In the genomic region with DNA sequence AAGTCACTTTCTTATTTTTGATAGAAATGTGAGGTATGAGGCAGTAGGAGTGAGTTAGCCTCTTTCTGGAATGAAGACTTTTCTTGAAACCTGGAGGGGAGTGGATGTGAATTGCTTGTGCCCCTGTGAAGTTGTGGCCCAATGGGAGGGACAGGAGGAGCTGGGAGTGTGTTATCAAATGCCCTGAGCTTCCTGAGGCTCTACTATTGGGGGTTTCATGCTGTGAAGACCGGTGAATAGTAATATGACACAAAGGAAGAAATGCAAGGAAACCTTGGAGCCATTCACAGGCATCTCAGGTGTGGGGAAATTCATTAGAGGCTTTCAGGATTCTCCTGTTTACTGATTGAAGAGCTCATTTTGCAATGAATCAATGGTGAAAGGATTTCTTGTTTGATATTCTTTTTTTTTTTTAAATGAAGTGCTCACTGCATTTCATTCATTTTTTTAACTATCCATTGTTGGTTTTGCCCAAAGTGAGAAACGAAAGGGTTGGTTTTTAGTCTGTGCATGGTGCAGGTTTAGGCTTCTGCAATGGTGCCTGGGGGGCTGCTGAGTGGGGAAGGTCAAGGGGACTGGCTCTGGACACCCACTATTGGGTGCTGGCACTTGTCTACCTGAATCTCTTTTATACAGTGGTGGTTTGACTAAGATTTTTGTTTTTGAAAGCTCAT, we compare ENCODE assay signal across 18 cellular contexts. TPM values are rescaled to one million over a fixed set of nuclear protein-coding genes. Genes with fewer than 3 reads are reported as not detected.
A peak's percentile ranks its signal among the peaks of the same experiment; 100 is the strongest.
DNase-seq lines count a peak whose midpoint lies in the region; FAIRE-seq and TF ChIP-seq lines count a peak whose summit lies in the region.
"Had no signal": no experiment of that assay in that cellular context is flagged by ENCODE, and none has a peak within 500 bp of the region (broad histone marks: within the 10 kb centered on the region; RNA-seq: fewer than 3 reads in every experiment).

No MANE protein-coding gene starts in this region.

- peak; percentile 93 for FAIRE-seq in H1 (lab: Jason Lieb, UNC)
- FAIRE-seq: frontal cortex had no signal

- H3K4me1 Mint-ChIP-seq in mesothelial cell of epicardium: peaks cover 17% of the 10 kb centered on the region
- H3K4me1 Mint-ChIP-seq: immature natural killer cell had no signal

- H3K27ac ChIP-seq in DOHH2 (ENCODE audit: low read depth, low read length) (0 out of 2 replicates have a peak overlapping the region, but pooled peaks have one; percentile 11), OCI-LY7 (ENCODE audit: low read depth, low read length, poor library complexity, severe bottlenecking) (peak overlapping the region; percentile 2), H1 (ENCODE audit: low read depth, low read length) (no peak overlapping the region; the same call in 1 of the 2 replicates)
- H3K27ac ChIP-seq: epithelial cell of prostate had no signal

- H3K4me3 ChIP-seq in DOHH2 (ENCODE audit: low read length) (peak overlapping the region; percentile 50; the same call in 1 of the 2 replicates), OCI-LY7 (ENCODE audit: low read depth, low read length, poor library complexity, severe bottlenecking) (peak overlapping the region; percentile 9), H1 (ENCODE audit: extremely low read depth in 1 of 4, insufficient read depth in 2 of 4, low read depth in 3 of 4, low read length in 4 of 4) (peak overlapping the region in 1 of 4 experiments; percentile 23; a peak in 1 of 8 replicates)
- H3K4me3 ChIP-seq: spleen had no signal

- no peak overlapping the region; the same call in 1 of the 2 replicates for H2BK20ac ChIP-seq in H1 (ENCODE audit: low read length)

- H4K91ac ChIP-seq in H1 (replicated peaks; ENCODE audit: insufficient read length, low read length): no peak overlapping the region

- H3K79me2 ChIP-seq in DOHH2 (ENCODE audit: control insufficient read depth, low read length) (peaks cover 100% of the 10 kb centered on the region), OCI-LY7 (ENCODE audit: insufficient read depth, low read depth, low read length) (peaks cover 100% of the 10 kb centered on the region), H1 (ENCODE audit: control insufficient read depth in 1 of 2, insufficient read depth in 2 of 2, low read length in 2 of 2) (peaks cover 0 to 30% of the 10 kb centered on the region in 2 experiments; a peak in 3 of 4 replicates)

- 6% methylated on average over 2 of the region's 2 CpGs; no CpG with 5 or more reads in 1 of the 2 experiments for WGBS in H1 (ENCODE audit: extremely low coverage in 1 of 2, insufficient coverage in 1 of 2, insufficient read length in 1 of 2, insufficient replicate concordance in 2 of 2, low coverage in 1 of 2, low lambda C conversion rate in 2 of 2, missing lambda C conversion rate in 1 of 2), 2 experiments

- no peaks in the 10 kb centered on the region for H3K27me3 ChIP-seq in DOHH2 (ENCODE audit: control insufficient read depth, low read length)
- no peaks in the 10 kb centered on the region for H3K27me3 ChIP-seq in H1 (replicated peaks in 1 of 4; ENCODE audit: control insufficient read depth in 3 of 4, extremely low read depth in 1 of 4, insufficient read depth in 3 of 4, low read length in 3 of 4)

- no peak overlapping the region for H2BK12ac ChIP-seq in H1 (ENCODE audit: low read depth, low read length)

- H2AFZ ChIP-seq in OCI-LY7 (ENCODE audit: low read length): no peak overlapping the region
- H2AFZ ChIP-seq in H1 (ENCODE audit: low read length): no peak overlapping the region

- no peaks in the 10 kb centered on the region for H3K23me2 ChIP-seq in H1 (ENCODE audit: low read depth, low read length)

- peak overlapping the region; percentile 67 for H3K4me2 ChIP-seq in DOHH2 (ENCODE audit: low read length)
- H3K4me2 ChIP-seq in OCI-LY7 (ENCODE audit: low read length): peak overlapping the region; percentile 46
- H3K4me2 ChIP-seq in H1 (ENCODE audit: insufficient read depth in 1 of 2, low read depth in 2 of 2, low read length in 2 of 2): peak overlapping the region; percentile 52 to 53

- H3K18ac ChIP-seq in H1 (ENCODE audit: extremely low read depth, low read length): peak overlapping the region; percentile 96

- peak overlapping the region; percentile 66 for H3K4ac ChIP-seq in H1 (replicated peaks; ENCODE audit: insufficient read length, low read depth, low read length)

- no peaks in the 10 kb centered on the region for H3K36me3 Mint-ChIP-seq in mesothelial cell of epicardium
- H3K36me3 Mint-ChIP-seq: natural killer cell treated with Interleukin-12 subunit alpha and Interleukin-12 subunit beta and Interleukin-15 and Interleukin-18, amount 100 ng/mL, for 72 hours had no signal

- peaks cover 94% of the 10 kb centered on the region for H3K36me3 ChIP-seq in DOHH2 (ENCODE audit: control insufficient read depth, low read length)
- peaks cover 97% of the 10 kb centered on the region for H3K36me3 ChIP-seq in OCI-LY7 (ENCODE audit: insufficient read depth, low read length)
- no peaks in the 10 kb centered on the region; a peak in 1 of 8 replicates for H3K36me3 ChIP-seq in H1 (ENCODE audit: control insufficient read depth in 2 of 4, insufficient read depth in 4 of 4, low read length in 3 of 4)

- H3K27me3 Mint-ChIP-seq in mesothelial cell of epicardium (ENCODE audit: low read depth): no peaks in the 10 kb centered on the region
- H3K27me3 Mint-ChIP-seq: activated naive CD8-positive, alpha-beta T cell treated with anti-CD3 and anti-CD28 coated beads for 36 hours; CD4-positive, alpha-beta memory T cell; natural killer cell treated with Interleukin-12 subunit alpha and Interleukin-12 subunit beta and Interleukin-15 and Interleukin-18, amount 100 ng/mL, for 72 hours; T-helper 17 cell had no signal

- H3K9me3 ChIP-seq in DOHH2 (ENCODE audit: control insufficient read depth, insufficient read depth, low read length) (no peaks in the 10 kb centered on the region), OCI-LY7 (ENCODE audit: low read length) (no peaks in the 10 kb centered on the region; the same call in 1 of the 2 replicates), H1 (ENCODE audit: insufficient read depth in 2 of 2, low read depth in 1 of 2, low read length in 1 of 2) (no peaks in the 10 kb centered on the region)
- H3K9me3 ChIP-seq: spleen had no signal

- intact Hi-C loops in OCI-LY7 (cut with micrococcal nuclease; ENCODE audit: unreplicated experiment): no loop called here

- no peak overlapping the region for H3K56ac ChIP-seq in H1 (replicated peaks; ENCODE audit: insufficient read length, low read depth, low read length)

- TF ChIP-seq RAD21 in H1 (IDR thresholded peaks at IDR 0.05 in 1 of 2, conservative IDR thresholded peaks at IDR 0.05 in 1 of 2; ENCODE audit: low read depth in 2 of 2, low read length in 2 of 2): no peak

- H2BK15ac ChIP-seq in H1 (ENCODE audit: low read length): no peak overlapping the region

- no peak for TF ChIP-seq POLR2A in H1 (IDR thresholded peaks at IDR 0.05; ENCODE audit: control extremely low read depth in 1 of 2, low read depth in 2 of 2, low read length in 2 of 2)

- CTCF ChIA-PET in OCI-LY7 (lab: Charles Lee; ENCODE audit: unreplicated experiment) (no interaction called here), H1 (lab: Charles Lee; ENCODE audit: partially characterized antibody) (interaction anchor here (0.6 to 3.1 kb wide), 4 partner anchors 8 to 385 kb away, joined by 3 to 13 read pairs (median 4); partner anchors contain the start of gene RNF144B)

- H2AK5ac ChIP-seq in H1 (ENCODE audit: low read depth, low read length): no peak overlapping the region

- no peaks in the 10 kb centered on the region for H3K79me1 ChIP-seq in H1 (ENCODE audit: low read depth, low read length)

- peak overlapping the region; percentile 89 for H2BK5ac ChIP-seq in H1 (ENCODE audit: low read depth, low read length)

- TF ChIP-seq EP300 in H1 (IDR thresholded peaks at IDR 0.05; ENCODE audit: borderline replicate concordance in 1 of 2, low read depth in 2 of 2, low read length in 2 of 2): no peak

- H3K9me3 Mint-ChIP-seq in mesothelial cell of epicardium: no peaks in the 10 kb centered on the region
- H3K9me3 Mint-ChIP-seq: activated naive CD8-positive, alpha-beta T cell treated with anti-CD3 and anti-CD28 coated beads for 36 hours; activated T-helper 1 cell treated with anti-CD3 and anti-CD28 coated beads, Interleukin-12 subunit alpha, Interleukin-12 subunit beta, Interleukin-2, Interleukin-4 antibody, amounts not matched to agents 30 ng/mL and 10 ng/mL and 1 ng/mL, durations not matched to agents 14 hours and 24 hours and 36 hours; CD4-positive, alpha-beta memory T cell; immature natural killer cell; natural killer cell treated with Interleukin-12 subunit alpha and Interleukin-12 subunit beta and Interleukin-15 and Interleukin-18, amount 100 ng/mL, for 72 hours had no signal

- DNase-seq in OCI-LY7 (ENCODE audit: low spot score) (no peak), H1 (ENCODE audit: low read depth in 1 of 2, low spot score in 2 of 2) (peak; percentile 53 to 54), mesothelial cell of epicardium (ENCODE audit: low spot score in 2 of 2, unreplicated experiment in 2 of 2) (no peak), SHP77 (lab: John Stamatoyannopoulos, UW) (no peak), UCSD-AML1 (lab: John Stamatoyannopoulos, UW; ENCODE audit: unreplicated experiment) (no peak), SKM-1 (lab: John Stamatoyannopoulos, UW; ENCODE audit: unreplicated experiment) (no peak)
- no peak for DNase-seq in stimulated activated CD4-positive, alpha-beta T cell treated with anti-CD3 and anti-CD28 coated beads, Interleukin-2, amount 100 ng/mL, for 48 hours
- DNase-seq: activated naive CD8-positive, alpha-beta T cell treated with anti-CD3 and anti-CD28 coated beads for 36 hours; CD4-positive, alpha-beta memory T cell; DMS79; immature natural killer cell; spleen; T-helper 17 cell had no signal

- peaks cover 97% of the 10 kb centered on the region for H3K4me1 ChIP-seq in DOHH2 (ENCODE audit: control insufficient read depth, low read length)
- peaks cover 90% of the 10 kb centered on the region for H3K4me1 ChIP-seq in OCI-LY7 (ENCODE audit: insufficient read depth, low read length, poor library complexity, severe bottlenecking)
- peaks cover 1 to 17% (median 10%) of the 10 kb centered on the region in 4 experiments for H3K4me1 ChIP-seq in H1 (replicated peaks in 1 of 4; ENCODE audit: control insufficient read depth in 3 of 4, insufficient read depth in 4 of 4, low read length in 3 of 4)

- no peaks in the 10 kb centered on the region for H3K9me2 ChIP-seq in DOHH2 (replicated peaks; ENCODE audit: control insufficient read depth, low read length)
- no peaks in the 10 kb centered on the region for H3K9me2 ChIP-seq in OCI-LY7 (ENCODE audit: insufficient read depth, low read length)

- H3K23ac ChIP-seq in H1 (ENCODE audit: insufficient read length): no peak overlapping the region

- H3K27ac Mint-ChIP-seq in mesothelial cell of epicardium: peak overlapping the region; percentile 88
- H3K27ac Mint-ChIP-seq: activated naive CD8-positive, alpha-beta T cell treated with anti-CD3 and anti-CD28 coated beads for 36 hours; activated T-helper 1 cell treated with anti-CD3 and anti-CD28 coated beads, Interleukin-12 subunit alpha, Interleukin-12 subunit beta, Interleukin-2, Interleukin-4 antibody, amounts not matched to agents 30 ng/mL and 10 ng/mL and 1 ng/mL, durations not matched to agents 14 hours and 24 hours and 36 hours; CD4-positive, alpha-beta memory T cell; immature natural killer cell; natural killer cell treated with Interleukin-12 subunit alpha and Interleukin-12 subunit beta and Interleukin-15 and Interleukin-18, amount 100 ng/mL, for 72 hours; T-helper 17 cell had no signal

- peak overlapping the region; percentile 55 for H4K5ac ChIP-seq in H1 (ENCODE audit: insufficient read length, low read depth, low read length)

- no peak overlapping the region for H2BK120ac ChIP-seq in H1 (replicated peaks; ENCODE audit: low read depth, low read length)

- TF ChIP-seq CTCF in DOHH2 (IDR thresholded peaks at IDR 0.05; ENCODE audit: low read depth, low read length, poor library complexity, severe bottlenecking) (no peak), OCI-LY7 (conservative IDR thresholded peaks at IDR 0.05; ENCODE audit: low read length) (no peak), H1 (IDR thresholded peaks at IDR 0.05; ENCODE audit: control extremely low read depth in 1 of 3, insufficient read depth in 1 of 3, low read depth in 1 of 3, low read length in 3 of 3) (no peak), mesothelial cell of epicardium (IDR thresholded peaks at IDR 0.05; ENCODE audit: unreplicated experiment) (no peak)

- H4K20me1 ChIP-seq in DOHH2 (ENCODE audit: control insufficient read depth, insufficient read depth, low read depth, low read length): peaks cover 17% of the 10 kb centered on the region
- H4K20me1 ChIP-seq in OCI-LY7 (ENCODE audit: insufficient read depth, low read length): peaks cover 19% of the 10 kb centered on the region; the same call in 1 of the 2 replicates
- no peaks in the 10 kb centered on the region for H4K20me1 ChIP-seq in H1 (replicated peaks in 1 of 2; ENCODE audit: control insufficient read depth in 1 of 2, insufficient read depth in 2 of 2, low read length in 2 of 2)

- H4K8ac ChIP-seq in H1 (ENCODE audit: extremely low read depth, insufficient read depth, low read length): no peak overlapping the region

- no peak overlapping the region for H3K4me3 Mint-ChIP-seq in mesothelial cell of epicardium
- H3K4me3 Mint-ChIP-seq: activated naive CD8-positive, alpha-beta T cell treated with anti-CD3 and anti-CD28 coated beads for 36 hours; activated T-helper 1 cell treated with anti-CD3 and anti-CD28 coated beads, Interleukin-12 subunit alpha, Interleukin-12 subunit beta, Interleukin-2, Interleukin-4 antibody, amounts not matched to agents 30 ng/mL and 10 ng/mL and 1 ng/mL, durations not matched to agents 14 hours and 24 hours and 36 hours; CD4-positive, alpha-beta memory T cell; immature natural killer cell; natural killer cell treated with Interleukin-12 subunit alpha and Interleukin-12 subunit beta and Interleukin-15 and Interleukin-18, amount 100 ng/mL, for 72 hours; T-helper 17 cell had no signal

- BruUV-seq in OCI-LY7 (replicated peaks; lab: Mats Ljungman, UMichigan): no TSS peak

- H3K14ac ChIP-seq in H1 (ENCODE audit: insufficient read length): no peak overlapping the region

- peaks cover 28% of the 10 kb centered on the region for H3F3A ChIP-seq in DOHH2 (ENCODE audit: control insufficient read depth, insufficient read depth)

- H3K9ac ChIP-seq in H1 (replicated peaks in 1 of 4; ENCODE audit: extremely low read depth in 1 of 4, low read depth in 3 of 4, low read length in 3 of 4): no peak overlapping the region

- POLR2A ChIA-PET in OCI-LY7 (lab: Charles Lee) (interaction anchor here (0.5 to 3.8 kb wide), 13 partner anchors 9 to 768 kb away, joined by 3 to 30 read pairs (median 3); partner anchors contain the start of gene RNF144B), H1 (lab: Charles Lee; ENCODE audit: partially characterized antibody) (interaction anchor here (0.6 to 1.2 kb wide), 3 partner anchors 8 to 54 kb away, joined by 3 to 5 read pairs (median 5); partner anchors contain the start of gene RNF144B)

RNA-seq across cellular contexts. Expression of gene RNF144B, which starts 8.2 kb away (rescaled TPM):
- total RNA-seq in OCI-LY7 (2014; rRNA removed; shearing (Covaris generic)): 83.4 and 87.9 TPM in 2 replicates
- total RNA-seq in OCI-LY7 (2022): 151 and 154 TPM in 2 replicates
- 9.8 and 11.2 TPM in 2 replicates for total RNA-seq in H1 (2021; fragmentation: NEBNext Ultra II Directional; extraction: Animal tissue kit (Norgen Biotek cat#: 25700))
- polyA plus RNA-seq in H1 (2011; rRNA removed): 1.1 and 1.8 TPM in 2 replicates
- 1.6 TPM for polyA plus RNA-seq in H1 (2011; cell fraction: cytosol; rRNA removed)
- 1.3 TPM for polyA plus RNA-seq in H1 (2011; cell fraction: nucleus; rRNA removed)
- polyA plus RNA-seq in H1 (2012, experiment 1 of 2): 2.4 to 4.1 TPM (median 3.2 TPM) in 4 replicates
- 0.31 TPM for polyA plus RNA-seq in H1 (2012, experiment 2 of 2)
- polyA plus RNA-seq in H1 (2013, experiment 1 of 2): 2.9 TPM
- 3.1 TPM for polyA plus RNA-seq in H1 (2013, experiment 2 of 2)
- polyA minus RNA-seq in H1 (2011; rRNA and poly(A)+ RNA removed): 7.2 and 8.1 TPM in 2 replicates
- polyA minus RNA-seq in H1 (2011; cell fraction: cytosol; rRNA and poly(A)+ RNA removed): 3.3 TPM
- polyA minus RNA-seq in H1 (2011; cell fraction: nucleus; rRNA and poly(A)+ RNA removed): 3.2 TPM
- total RNA-seq in mesothelial cell of epicardium: 5.1 to 5.5 TPM (median 5.4 TPM) in 3 replicates

Comparison
In these comparisons a context has a peak if more than half of its experiments do, and no peak if none do; other contexts are left out.
1. DNase-seq: peak in H1 (2 of 2); none in OCI-LY7 (single experiment), mesothelial cell of epicardium (0 of 2), SHP77 (0 of 2), stimulated activated CD4-positive, alpha-beta T cell treated with anti-CD3 and anti-CD28 coated beads, Interleukin-2, amount 100 ng/mL, for 48 hours (0 of 2), UCSD-AML1 (single experiment) and SKM-1 (single experiment).
2. Peak in every context shown above with its lines, with median percentiles within 50 percentile points of each other: H3K4me2 ChIP-seq.